Comparison of ENCODE assay signal across 17 cellular contexts in genomic region chr16:11291021-11291716, GRCh38. TPM values are rescaled to one million over a fixed set of nuclear protein-coding genes. Genes with fewer than 3 reads are reported as not detected.
"Had no signal": no experiment of that assay in that cellular context is flagged by ENCODE, and none has a peak within 500 bp of the region (broad histone marks: within the 10 kb centered on the region; RNA-seq: fewer than 3 reads in every experiment).

No MANE protein-coding gene starts in this region.

- H3K36me3 ChIP-seq: ovary, tibial artery, vagina had no signal

- H3K4me3 ChIP-seq: body of pancreas, ovary, tibial artery, vagina had no signal

- H3K27ac ChIP-seq: body of pancreas, ovary, tibial artery, vagina had no signal

- ATAC-seq: activated CD4-positive, CD25-positive, alpha-beta regulatory T cell treated with anti-CD3 and anti-CD28 coated beads, Interleukin-2, amount 50 U/mL, for 24 hours; activated T-helper 17 cell treated with anti-CD3 and anti-CD28 coated beads, Interleukin-2, amount 50 U/mL, for 72 hours; body of pancreas; stimulated activated memory B cell treated with anti-CD40 and anti-IgM and Interleukin-4, amounts not matched to agents 10 μg/mL and 1 μg/mL and 100 μg/mL, for 72 hours had no signal

- H3K4me1 ChIP-seq: tibial artery, vagina had no signal

- DNase-seq: activated CD4-positive, alpha-beta T cell treated with anti-CD3 and anti-CD28 coated beads, Interleukin-2, amount 50 U/mL, for 1 hour; activated naive CD4-positive, alpha-beta T cell treated with anti-CD3 and anti-CD28 coated beads, Interleukin-2, amount 10 ng/mL, durations not matched to agents 7 days and 5 days; activated T-cell treated with anti-CD3 and anti-CD28 coated beads for 4 hours; body of pancreas; caudate nucleus; erythroblast; kidney; ovary; tibial artery had no signal

- FAIRE-seq: colon, kidney had no signal

- H3K27me3 ChIP-seq: body of pancreas, ovary, tibial artery, vagina had no signal

- H3K9me3 ChIP-seq: body of pancreas, ovary, tibial artery, vagina had no signal

RNA-seq across cellular contexts. Expression of gene PRM1, which starts 10.0 kb away (rescaled TPM):
- total RNA-seq: activated CD8-positive, alpha-beta memory T cell treated with anti-CD3 and anti-CD28 coated beads for 36 hours; activated T-helper 17 cell treated with anti-CD3 and anti-CD28 coated beads, Interleukin-2, amount 50 U/mL, for 72 hours; body of pancreas; kidney; liver; neural crest cell; ovary; vagina had no signal
- polyA plus RNA-seq: liver, ovary had no signal

RNA-seq across cellular contexts. Expression of gene PRM2, which starts 14.9 kb away (rescaled TPM):
- total RNA-seq: activated CD8-positive, alpha-beta memory T cell treated with anti-CD3 and anti-CD28 coated beads for 36 hours; activated T-helper 17 cell treated with anti-CD3 and anti-CD28 coated beads, Interleukin-2, amount 50 U/mL, for 72 hours; body of pancreas; kidney; liver; neural crest cell; ovary; vagina had no signal
- polyA plus RNA-seq: liver, ovary had no signal

RNA-seq across cellular contexts. Expression of gene PRM3, which starts 17.7 kb away (rescaled TPM):
- total RNA-seq: activated CD8-positive, alpha-beta memory T cell treated with anti-CD3 and anti-CD28 coated beads for 36 hours; activated T-helper 17 cell treated with anti-CD3 and anti-CD28 coated beads, Interleukin-2, amount 50 U/mL, for 72 hours; body of pancreas; kidney; liver; neural crest cell; ovary; vagina had no signal
- polyA plus RNA-seq: liver, ovary had no signal

RNA-seq across cellular contexts. Expression of gene TNP2, which starts 22.0 kb away (rescaled TPM):
- total RNA-seq: activated CD8-positive, alpha-beta memory T cell treated with anti-CD3 and anti-CD28 coated beads for 36 hours; activated T-helper 17 cell treated with anti-CD3 and anti-CD28 coated beads, Interleukin-2, amount 50 U/mL, for 72 hours; body of pancreas; kidney; liver; neural crest cell; ovary; vagina had no signal
- polyA plus RNA-seq: liver, ovary had no signal
